In genomic region chr20:49981218-49982071, GRCh38 we compare ENCODE assay signal across 1 cellular context.
TF ChIP-seq lines count a peak whose summit lies in the region.

No MANE protein-coding gene starts in this region.

TF ChIP-seq in endothelial cell of umbilical vein, 7 proteins besides CTCF, POLR2A, EP300 and RAD21:
- TF ChIP-seq FOS (IDR thresholded peaks at IDR 0.05; ENCODE audit: borderline replicate concordance, insufficient read depth, low read length) (no peak), POLR2AphosphoS5 (IDR thresholded peaks at IDR 0.05; ENCODE audit: insufficient read depth, low read depth, low read length) (no peak), MYC (IDR thresholded peaks at IDR 0.05; ENCODE audit: low read depth, low read length) (no peak), MAX (IDR thresholded peaks at IDR 0.05; ENCODE audit: insufficient read depth, insufficient read length) (no peak), GATA2 (IDR thresholded peaks at IDR 0.05; ENCODE audit: insufficient read depth, insufficient read length, low read depth, low read length) (no peak), JUN (IDR thresholded peaks at IDR 0.05; ENCODE audit: borderline replicate concordance, insufficient read depth, insufficient read length, low read depth) (no peak), EZH2 (IDR thresholded peaks at IDR 0.05; ENCODE audit: borderline replicate concordance, low read depth, low read length, severe bottlenecking) (no peak)
